ENCODE assay signal across 1 cellular context in the genomic region with DNA sequence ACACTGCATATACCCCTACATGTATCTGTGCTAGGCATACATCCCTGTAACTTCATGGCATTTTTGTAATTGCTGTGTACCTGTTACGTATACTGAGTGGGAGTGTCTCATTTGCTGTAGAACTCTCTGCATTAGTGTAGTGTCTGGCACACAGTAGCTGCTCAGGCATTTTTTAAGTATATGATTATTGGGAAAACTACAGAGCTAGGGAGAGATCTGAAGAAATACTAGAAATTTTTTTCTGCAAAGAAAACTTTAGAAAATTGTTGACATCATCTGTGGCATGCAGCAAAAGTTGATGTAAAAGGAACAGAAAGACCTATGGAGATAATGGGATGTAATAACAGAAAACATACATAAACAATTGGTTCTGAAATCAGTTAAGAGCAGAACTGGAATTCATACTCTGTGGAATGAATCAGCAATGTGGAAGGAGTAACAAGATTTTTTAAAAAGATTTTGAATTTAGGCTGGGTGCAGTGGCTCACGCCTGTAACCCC.
TF ChIP-seq lines count a peak whose summit lies in the region.

No MANE protein-coding gene starts in this region.

TF ChIP-seq in GM23338, 12 proteins besides CTCF, POLR2A, EP300 and RAD21:
- TF ChIP-seq EZH2phosphoT487 (IDR thresholded peaks at IDR 0.05; ENCODE audit: unreplicated experiment) (no peak), NANOG (IDR thresholded peaks at IDR 0.05; ENCODE audit: borderline replicate concordance) (no peak), ZNF114 (CRISPR knock-in tag; IDR thresholded peaks at IDR 0.05) (no peak), CREB1 (CRISPR knock-in tag; IDR thresholded peaks at IDR 0.05; ENCODE audit: low read depth) (no peak), ZNF331 (CRISPR knock-in tag; IDR thresholded peaks at IDR 0.05; ENCODE audit: low read depth) (no peak)
- TF ChIP-seq, protein P1, sequence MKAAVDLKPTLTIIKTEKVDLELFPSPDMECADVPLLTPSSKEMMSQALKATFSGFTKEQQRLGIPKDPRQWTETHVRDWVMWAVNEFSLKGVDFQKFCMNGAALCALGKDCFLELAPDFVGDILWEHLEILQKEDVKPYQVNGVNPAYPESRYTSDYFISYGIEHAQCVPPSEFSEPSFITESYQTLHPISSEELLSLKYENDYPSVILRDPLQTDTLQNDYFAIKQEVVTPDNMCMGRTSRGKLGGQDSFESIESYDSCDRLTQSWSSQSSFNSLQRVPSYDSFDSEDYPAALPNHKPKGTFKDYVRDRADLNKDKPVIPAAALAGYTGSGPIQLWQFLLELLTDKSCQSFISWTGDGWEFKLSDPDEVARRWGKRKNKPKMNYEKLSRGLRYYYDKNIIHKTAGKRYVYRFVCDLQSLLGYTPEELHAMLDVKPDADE (IDR thresholded peaks at IDR 0.05): no peak
